In the genomic region with DNA sequence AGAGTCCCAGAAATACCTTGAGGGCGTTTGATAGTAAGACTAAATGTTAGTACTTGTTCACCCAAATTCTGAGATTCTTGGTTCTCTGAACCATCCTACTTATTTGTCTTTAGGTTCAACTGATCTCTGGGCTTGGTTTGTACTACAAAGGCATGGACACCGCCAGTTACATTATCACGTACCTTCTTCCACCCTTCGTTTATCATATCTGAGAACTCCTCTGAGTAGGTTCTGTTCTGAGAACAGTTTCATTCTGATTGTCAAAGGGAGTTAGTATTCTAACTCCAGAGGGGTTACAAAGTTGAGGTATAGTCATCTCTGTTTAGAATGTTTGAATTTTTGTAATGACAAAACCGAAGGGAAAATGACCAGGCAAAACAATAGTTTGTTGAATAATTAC, we compare ENCODE assay signal across 10 cellular contexts. TPM values are rescaled to one million over a fixed set of nuclear protein-coding genes. Genes with fewer than 3 reads are reported as not detected.
A peak's percentile ranks its signal among the peaks of the same experiment; 100 is the strongest.
DNase-seq lines count a peak whose midpoint lies in the region; ATAC-seq, FAIRE-seq and TF ChIP-seq lines count a peak whose summit lies in the region.
"Had no signal": no experiment of that assay in that cellular context is flagged by ENCODE, and none has a peak within 500 bp of the region (broad histone marks: within the 10 kb centered on the region; RNA-seq: fewer than 3 reads in every experiment).

No MANE protein-coding gene starts in this region.

- no peak for FAIRE-seq in GM19239 (lab: Jason Lieb, UNC)

- peaks cover 2% of the 10 kb centered on the region for H3K36me3 Mint-ChIP-seq in activated naive CD8-positive, alpha-beta T cell

- H3K36me3 ChIP-seq in DOHH2 (ENCODE audit: control insufficient read depth, low read length) (peaks cover 32% of the 10 kb centered on the region), aorta (ENCODE audit: control insufficient read depth in 1 of 2, insufficient read depth in 2 of 2, low read length in 1 of 2) (no peaks in the 10 kb centered on the region)

- peak overlapping the region; percentile 8 for H3K4me3 Mint-ChIP-seq in activated naive CD8-positive, alpha-beta T cell

- no peaks in the 10 kb centered on the region for H3K9me3 ChIP-seq in DOHH2 (ENCODE audit: control insufficient read depth, insufficient read depth, low read length)
- H3K9me3 ChIP-seq in aorta (ENCODE audit: control insufficient read depth, low read length), result no peaks in the 10 kb centered on the region
- H3K9me3 ChIP-seq: tibial artery had no signal

- no peaks in the 10 kb centered on the region for H4K20me1 ChIP-seq in DOHH2 (ENCODE audit: control insufficient read depth, insufficient read depth, low read depth, low read length)

- CTCF ChIA-PET in HEK293T (lab: Yijun Ruan, JAX), result no interaction called here

- POLR2A ChIA-PET in HEK293T (lab: Yijun Ruan, JAX), result no interaction called here

- H3K27ac ChIP-seq in DOHH2 (ENCODE audit: low read depth, low read length), result peak overlapping the region; percentile 49
- H3K27ac ChIP-seq in aorta (ENCODE audit: low read depth in 1 of 2, low read length in 2 of 2), result no peak overlapping the region
- H3K27ac ChIP-seq: tibial artery had no signal

- peaks cover 54% of the 10 kb centered on the region for H3K4me1 ChIP-seq in DOHH2 (ENCODE audit: control insufficient read depth, low read length)
- peaks cover 0 to 17% of the 10 kb centered on the region in 2 donors for H3K4me1 ChIP-seq in aorta (ENCODE audit: control insufficient read depth in 1 of 2, insufficient read depth in 2 of 2, low read length in 2 of 2)

- no peaks in the 10 kb centered on the region for H3K27me3 ChIP-seq in DOHH2 (ENCODE audit: control insufficient read depth, low read length)
- no peaks in the 10 kb centered on the region for H3K27me3 ChIP-seq in aorta (ENCODE audit: control insufficient read depth in 1 of 2, insufficient read depth in 2 of 2, low read length in 1 of 2)
- H3K27me3 ChIP-seq: tibial artery had no signal

- no peak for TF ChIP-seq CTCF in DOHH2 (IDR thresholded peaks at IDR 0.05; ENCODE audit: low read depth, low read length, poor library complexity, severe bottlenecking)

- H3K79me2 ChIP-seq in DOHH2 (ENCODE audit: control insufficient read depth, low read length), result peaks cover 97% of the 10 kb centered on the region

- 79 to 89% methylated on average over 5 of the region's 5 CpGs for WGBS in aorta, 2 donors

- no peaks in the 10 kb centered on the region for H3K27me3 Mint-ChIP-seq in activated naive CD8-positive, alpha-beta T cell

- intact Hi-C loops in aorta (cut with DNase I), result no loop called here

- H3K4me3 ChIP-seq in DOHH2 (ENCODE audit: low read length) (peak overlapping the region; percentile 54), aorta (ENCODE audit: low read length in 2 of 2) (no peak overlapping the region)
- H3K4me3 ChIP-seq: tibial artery had no signal

- peak overlapping the region; percentile 68 for H3K27ac Mint-ChIP-seq in activated naive CD8-positive, alpha-beta T cell

- no peaks in the 10 kb centered on the region for H3K9me2 ChIP-seq in DOHH2 (replicated peaks; ENCODE audit: control insufficient read depth, low read length)

- no peak for DNase-seq in aorta
- DNase-seq in DMS79 (lab: John Stamatoyannopoulos, UW), result no peak
- DNase-seq in GM19239 (ENCODE audit: insufficient read length, low spot score), result no peak
- DNase-seq in HEK293T (ENCODE audit: extremely low spot score), result no peak
- DNase-seq: amniotic stem cell, tibial artery had no signal

- H3K9me3 Mint-ChIP-seq in activated naive CD8-positive, alpha-beta T cell (ENCODE audit: low read depth), result no peaks in the 10 kb centered on the region

- peak overlapping the region; percentile 67 for H3K4me2 ChIP-seq in DOHH2 (ENCODE audit: low read length)

- peaks cover 53% of the 10 kb centered on the region for H3K4me1 Mint-ChIP-seq in activated naive CD8-positive, alpha-beta T cell (ENCODE audit: low read depth)

- peaks cover 7% of the 10 kb centered on the region for H3F3A ChIP-seq in DOHH2 (ENCODE audit: control insufficient read depth, insufficient read depth)

- peak; percentile 78 for ATAC-seq in GM19455 (IDR thresholded peaks at IDR 0.05; ENCODE audit: unreplicated experiment)
- ATAC-seq in HG03095 (IDR thresholded peaks at IDR 0.05; ENCODE audit: unreplicated experiment), result peak; percentile 66
- no peak for ATAC-seq in aorta (ENCODE audit: low FRiP score)

TF ChIP-seq in HEK293T, 16 proteins besides CTCF, POLR2A, EP300 and RAD21:
- TF ChIP-seq PKNOX1 (IDR thresholded peaks at IDR 0.05), result no peak
- no peak for TF ChIP-seq L3MBTL2 (conservative IDR thresholded peaks at IDR 0.05)
- no peak for TF ChIP-seq HDGF (IDR thresholded peaks at IDR 0.05; ENCODE audit: borderline replicate concordance)
- no peak for TF ChIP-seq NFRKB (IDR thresholded peaks at IDR 0.05)

RNA-seq across cellular contexts. Expression of gene ZFX, which starts 19.3 kb away (rescaled TPM):
- 10 to 100 TPM; 66.1 to 76.3 TPM for total RNA-seq in aorta
- 10 to 100 TPM in 1 of 2 donors, 1 to 10 TPM in 1; 7.1 to 12.8 TPM for polyA plus RNA-seq in aorta
